1 cellular context compared by ENCODE assay signal in genomic region chr10:32982293-32982709, GRCh38.
TF ChIP-seq lines count a peak whose summit lies in the region.

No MANE protein-coding gene starts in this region.

TF ChIP-seq in GM23338, 12 proteins besides CTCF, POLR2A, EP300 and RAD21 (continued from another document):
- TF ChIP-seq, protein P1, sequence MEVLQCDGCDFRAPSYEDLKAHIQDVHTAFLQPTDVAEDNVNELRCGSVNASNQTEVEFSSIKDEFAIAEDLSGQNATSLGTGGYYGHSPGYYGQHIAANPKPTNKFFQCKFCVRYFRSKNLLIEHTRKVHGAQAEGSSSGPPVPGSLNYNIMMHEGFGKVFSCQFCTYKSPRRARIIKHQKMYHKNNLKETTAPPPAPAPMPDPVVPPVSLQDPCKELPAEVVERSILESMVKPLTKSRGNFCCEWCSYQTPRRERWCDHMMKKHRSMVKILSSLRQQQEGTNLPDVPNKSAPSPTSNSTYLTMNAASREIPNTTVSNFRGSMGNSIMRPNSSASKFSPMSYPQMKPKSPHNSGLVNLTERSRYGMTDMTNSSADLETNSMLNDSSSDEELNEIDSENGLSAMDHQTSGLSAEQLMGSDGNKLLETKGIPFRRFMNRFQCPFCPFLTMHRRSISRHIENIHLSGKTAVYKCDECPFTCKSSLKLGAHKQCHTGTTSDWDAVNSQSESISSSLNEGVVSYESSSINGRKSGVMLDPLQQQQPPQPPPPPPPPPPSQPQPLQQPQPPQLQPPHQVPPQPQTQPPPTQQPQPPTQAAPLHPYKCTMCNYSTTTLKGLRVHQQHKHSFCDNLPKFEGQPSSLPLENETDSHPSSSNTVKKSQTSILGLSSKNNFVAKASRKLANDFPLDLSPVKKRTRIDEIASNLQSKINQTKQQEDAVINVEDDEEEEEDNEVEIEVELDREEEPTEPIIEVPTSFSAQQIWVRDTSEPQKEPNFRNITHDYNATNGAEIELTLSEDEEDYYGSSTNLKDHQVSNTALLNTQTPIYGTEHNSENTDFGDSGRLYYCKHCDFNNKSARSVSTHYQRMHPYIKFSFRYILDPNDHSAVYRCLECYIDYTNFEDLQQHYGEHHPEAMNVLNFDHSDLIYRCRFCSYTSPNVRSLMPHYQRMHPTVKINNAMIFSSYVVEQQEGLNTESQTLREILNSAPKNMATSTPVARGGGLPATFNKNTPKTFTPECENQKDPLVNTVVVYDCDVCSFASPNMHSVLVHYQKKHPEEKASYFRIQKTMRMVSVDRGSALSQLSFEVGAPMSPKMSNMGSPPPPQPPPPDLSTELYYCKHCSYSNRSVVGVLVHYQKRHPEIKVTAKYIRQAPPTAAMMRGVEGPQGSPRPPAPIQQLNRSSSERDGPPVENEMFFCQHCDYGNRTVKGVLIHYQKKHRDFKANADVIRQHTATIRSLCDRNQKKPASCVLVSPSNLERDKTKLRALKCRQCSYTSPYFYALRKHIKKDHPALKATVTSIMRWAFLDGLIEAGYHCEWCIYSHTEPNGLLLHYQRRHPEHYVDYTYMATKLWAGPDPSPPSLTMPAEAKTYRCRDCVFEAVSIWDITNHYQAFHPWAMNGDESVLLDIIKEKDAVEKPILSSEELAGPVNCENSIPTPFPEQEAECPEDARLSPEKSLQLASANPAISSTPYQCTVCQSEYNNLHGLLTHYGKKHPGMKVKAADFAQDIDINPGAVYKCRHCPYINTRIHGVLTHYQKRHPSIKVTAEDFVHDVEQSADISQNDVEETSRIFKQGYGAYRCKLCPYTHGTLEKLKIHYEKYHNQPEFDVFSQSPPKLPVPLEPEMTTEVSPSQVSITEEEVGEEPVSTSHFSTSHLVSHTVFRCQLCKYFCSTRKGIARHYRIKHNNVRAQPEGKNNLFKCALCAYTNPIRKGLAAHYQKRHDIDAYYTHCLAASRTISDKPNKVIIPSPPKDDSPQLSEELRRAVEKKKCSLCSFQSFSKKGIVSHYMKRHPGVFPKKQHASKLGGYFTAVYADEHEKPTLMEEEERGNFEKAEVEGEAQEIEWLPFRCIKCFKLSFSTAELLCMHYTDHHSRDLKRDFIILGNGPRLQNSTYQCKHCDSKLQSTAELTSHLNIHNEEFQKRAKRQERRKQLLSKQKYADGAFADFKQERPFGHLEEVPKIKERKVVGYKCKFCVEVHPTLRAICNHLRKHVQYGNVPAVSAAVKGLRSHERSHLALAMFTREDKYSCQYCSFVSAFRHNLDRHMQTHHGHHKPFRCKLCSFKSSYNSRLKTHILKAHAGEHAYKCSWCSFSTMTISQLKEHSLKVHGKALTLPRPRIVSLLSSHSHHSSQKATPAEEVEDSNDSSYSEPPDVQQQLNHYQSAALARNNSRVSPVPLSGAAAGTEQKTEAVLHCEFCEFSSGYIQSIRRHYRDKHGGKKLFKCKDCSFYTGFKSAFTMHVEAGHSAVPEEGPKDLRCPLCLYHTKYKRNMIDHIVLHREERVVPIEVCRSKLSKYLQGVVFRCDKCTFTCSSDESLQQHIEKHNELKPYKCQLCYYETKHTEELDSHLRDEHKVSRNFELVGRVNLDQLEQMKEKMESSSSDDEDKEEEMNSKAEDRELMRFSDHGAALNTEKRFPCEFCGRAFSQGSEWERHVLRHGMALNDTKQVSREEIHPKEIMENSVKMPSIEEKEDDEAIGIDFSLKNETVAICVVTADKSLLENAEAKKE (CRISPR knock-in tag; IDR thresholded peaks at IDR 0.05), result no peak
- TF ChIP-seq JUNB (IDR thresholded peaks at IDR 0.05; ENCODE audit: unreplicated experiment) (no peak), EZH2phosphoT487 (IDR thresholded peaks at IDR 0.05; ENCODE audit: unreplicated experiment) (no peak), POLR2AphosphoS5 (IDR thresholded peaks at IDR 0.05; ENCODE audit: low read depth) (no peak), ZNF114 (CRISPR knock-in tag; IDR thresholded peaks at IDR 0.05) (no peak), NANOG (IDR thresholded peaks at IDR 0.05; ENCODE audit: borderline replicate concordance) (no peak), STAT1 (IDR thresholded peaks at IDR 0.05; ENCODE audit: unreplicated experiment) (no peak), EZH2 (IDR thresholded peaks at IDR 0.05; ENCODE audit: low read depth, unreplicated experiment) (no peak), CREB1 (CRISPR knock-in tag; IDR thresholded peaks at IDR 0.05; ENCODE audit: low read depth) (no peak), ZNF331 (CRISPR knock-in tag; IDR thresholded peaks at IDR 0.05; ENCODE audit: low read depth) (no peak)
- TF ChIP-seq, protein P2, sequence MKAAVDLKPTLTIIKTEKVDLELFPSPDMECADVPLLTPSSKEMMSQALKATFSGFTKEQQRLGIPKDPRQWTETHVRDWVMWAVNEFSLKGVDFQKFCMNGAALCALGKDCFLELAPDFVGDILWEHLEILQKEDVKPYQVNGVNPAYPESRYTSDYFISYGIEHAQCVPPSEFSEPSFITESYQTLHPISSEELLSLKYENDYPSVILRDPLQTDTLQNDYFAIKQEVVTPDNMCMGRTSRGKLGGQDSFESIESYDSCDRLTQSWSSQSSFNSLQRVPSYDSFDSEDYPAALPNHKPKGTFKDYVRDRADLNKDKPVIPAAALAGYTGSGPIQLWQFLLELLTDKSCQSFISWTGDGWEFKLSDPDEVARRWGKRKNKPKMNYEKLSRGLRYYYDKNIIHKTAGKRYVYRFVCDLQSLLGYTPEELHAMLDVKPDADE (IDR thresholded peaks at IDR 0.05), result no peak
